In the genomic region with DNA sequence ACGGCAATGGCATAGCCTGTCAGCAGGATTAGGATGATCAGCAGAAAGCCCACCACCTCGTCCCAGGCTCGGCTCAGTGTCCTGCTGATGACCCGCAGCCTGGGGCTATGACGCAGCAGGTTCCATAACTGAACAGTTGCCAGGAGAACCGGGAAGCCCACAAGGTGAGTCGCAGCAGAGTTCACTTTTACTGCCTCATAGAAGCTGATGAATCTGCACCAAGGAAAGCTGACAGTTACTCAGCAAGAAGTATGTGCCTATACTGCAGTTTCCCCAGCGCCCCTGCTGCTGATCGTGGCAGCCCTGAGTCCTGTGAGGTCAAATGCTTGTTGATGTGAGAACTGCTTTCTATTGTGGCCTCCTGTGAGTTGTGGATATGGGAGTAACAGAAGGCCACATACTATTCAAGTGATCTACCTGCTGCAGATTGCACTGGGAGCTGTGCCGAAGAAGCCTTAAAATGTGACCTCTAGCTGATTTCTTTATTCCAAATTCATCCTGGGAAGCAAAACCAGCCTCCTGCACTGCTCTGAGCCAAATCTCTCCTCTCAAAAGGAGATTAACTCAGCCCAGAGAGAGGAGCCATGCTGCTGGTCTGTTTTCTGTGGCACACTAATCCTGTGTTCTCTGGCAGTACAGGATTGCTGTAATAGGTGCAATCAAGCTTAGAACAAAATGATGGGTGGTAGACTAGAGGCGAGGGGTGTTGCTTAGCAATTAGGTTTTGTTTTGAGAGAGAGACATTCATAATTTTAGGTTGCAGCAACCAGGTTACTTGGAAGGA, we compare ENCODE assay signal across 9 cellular contexts. TPM values are rescaled to one million over a fixed set of nuclear protein-coding genes. Genes with fewer than 3 reads are reported as not detected.
A peak's percentile ranks its signal among the peaks of the same experiment; 100 is the strongest.
DNase-seq lines count a peak whose midpoint lies in the region; ATAC-seq and TF ChIP-seq lines count a peak whose summit lies in the region.
"Had no signal": no experiment of that assay in that cellular context is flagged by ENCODE, and none has a peak within 500 bp of the region (broad histone marks: within the 10 kb centered on the region; RNA-seq: fewer than 3 reads in every experiment).

No MANE protein-coding gene starts in this region.

- CTCF ChIA-PET in activated CD4-positive, alpha-beta memory T cell treated with anti-CD3 and anti-CD28 coated beads for 36 hours (lab: Charles Lee) = no interaction called here
- CTCF ChIA-PET in activated CD4-positive, alpha-beta memory T cell treated with anti-CD3 and anti-CD28 coated beads, Interleukin-2, amount 10 ng/mL, durations not matched to agents 7 days and 5 days (lab: Charles Lee) = no interaction called here

- no peak for ATAC-seq in gastrocnemius medialis

- POLR2A ChIA-PET in activated CD4-positive, alpha-beta memory T cell treated with anti-CD3 and anti-CD28 coated beads for 36 hours (lab: Charles Lee) = interaction anchor here (0.6 kb wide), 1 partner anchor 369 kb away, joined by 3 read pairs; no protein-coding TSS in a partner anchor
- POLR2A ChIA-PET in activated CD4-positive, alpha-beta memory T cell treated with anti-CD3 and anti-CD28 coated beads, Interleukin-2, amount 10 ng/mL, durations not matched to agents 7 days and 5 days (lab: Charles Lee) = interaction anchor here (0.8 to 1.0 kb wide), 3 partner anchors 9 to 125 kb away, joined by 3 to 4 read pairs (median 3); a partner anchor contains a TSS

- H3K27me3 Mint-ChIP-seq in activated CD4-positive, alpha-beta memory T cell treated with anti-CD3 and anti-CD28 coated beads for 36 hours = no peaks in the 10 kb centered on the region
- H3K27me3 Mint-ChIP-seq in activated CD4-positive, alpha-beta memory T cell treated with anti-CD3 and anti-CD28 coated beads, Interleukin-2, amount 10 ng/mL, durations not matched to agents 7 days and 5 days = no peaks in the 10 kb centered on the region
- no peaks in the 10 kb centered on the region for H3K27me3 Mint-ChIP-seq in activated T-helper 2 cell treated with anti-CD3 and anti-CD28 coated beads, Interferon-gamma antibody, Interleukin-2, Interleukin-4, amounts not matched to agents 10 μg/mL and 5 μg/mL and 100 μg/mL, durations not matched to agents 14 hours and 24 hours and 36 hours (ENCODE audit: low read depth)

- in situ Hi-C loops in gastrocnemius medialis (cut with MboI; ENCODE audit: low sequenced_read_pairs in 4 of 4) = no loop called here

- H2AFZ ChIP-seq in fibroblast of lung (ENCODE audit: low read length) = no peak overlapping the region

- peak; percentile 25 for DNase-seq in activated CD4-positive, alpha-beta memory T cell treated with anti-CD3 and anti-CD28 coated beads for 36 hours
- no peak for DNase-seq in activated CD4-positive, alpha-beta memory T cell treated with anti-CD3 and anti-CD28 coated beads, Interleukin-2, amount 10 ng/mL, durations not matched to agents 7 days and 5 days
- DNase-seq in RPMI7951 (ENCODE audit: low read depth) = peak; percentile 35
- DNase-seq in fibroblast of lung (ENCODE audit: low read depth in 2 of 2) = peak; percentile 30 to 61
- DNase-seq in gastrocnemius medialis = no peak
- DNase-seq in colonic mucosa = no peak
- DNase-seq in activated CD4-positive, alpha-beta T cell treated with anti-CD3 and anti-CD28 coated beads, Interleukin-2, amount 50 U/mL, for 4 hours = no peak
- DNase-seq in activated T-helper 2 cell treated with anti-CD3 and anti-CD28 coated beads, Interferon-gamma antibody, Interleukin-2, Interleukin-4, amounts not matched to agents 10 μg/mL and 5 μg/mL and 100 μg/mL, durations not matched to agents 14 hours and 24 hours and 36 hours (ENCODE audit: low spot score) = no peak
- DNase-seq: NCI-H1417 treated with DMSO at 0.1 percent for 48 hours had no signal

- peaks cover 8% of the 10 kb centered on the region for H3K4me1 ChIP-seq in fibroblast of lung (ENCODE audit: control insufficient read depth, extremely low read depth, insufficient read depth, low read length)
- peaks cover 16 to 27% of the 10 kb centered on the region in 2 donors for H3K4me1 ChIP-seq in gastrocnemius medialis
- H3K4me1 ChIP-seq in colonic mucosa = no peaks in the 10 kb centered on the region

- H3K27me3 ChIP-seq in fibroblast of lung (ENCODE audit: control insufficient read depth, insufficient read depth, low read length) (no peaks in the 10 kb centered on the region), gastrocnemius medialis (no peaks in the 10 kb centered on the region), colonic mucosa (no peaks in the 10 kb centered on the region)

- no peak overlapping the region for H3K4me2 ChIP-seq in fibroblast of lung (ENCODE audit: extremely low read depth, insufficient read depth, low read length)

- H4K20me1 ChIP-seq in fibroblast of lung (ENCODE audit: control insufficient read depth, extremely low read depth, insufficient read depth, low read length) = no peaks in the 10 kb centered on the region

- no peak overlapping the region for H3K9ac ChIP-seq in fibroblast of lung (ENCODE audit: insufficient read depth, low read length)
- H3K9ac ChIP-seq in colonic mucosa (ENCODE audit: low read depth in 2 of 2, low read length in 2 of 2) = no peak overlapping the region

- H3K4me3 Mint-ChIP-seq in activated CD4-positive, alpha-beta memory T cell treated with anti-CD3 and anti-CD28 coated beads for 36 hours = no peak overlapping the region
- no peak overlapping the region for H3K4me3 Mint-ChIP-seq in activated CD4-positive, alpha-beta memory T cell treated with anti-CD3 and anti-CD28 coated beads, Interleukin-2, amount 10 ng/mL, durations not matched to agents 7 days and 5 days
- H3K4me3 Mint-ChIP-seq in activated T-helper 2 cell treated with anti-CD3 and anti-CD28 coated beads, Interferon-gamma antibody, Interleukin-2, Interleukin-4, amounts not matched to agents 10 μg/mL and 5 μg/mL and 100 μg/mL, durations not matched to agents 14 hours and 24 hours and 36 hours (ENCODE audit: low read depth) = no peak overlapping the region

- TF ChIP-seq CTCF in fibroblast of lung (conservative IDR thresholded peaks at IDR 0.05 in 1 of 2, IDR thresholded peaks at IDR 0.05 in 1 of 2; ENCODE audit: low read depth in 1 of 2, low read length in 2 of 2) (no peak), gastrocnemius medialis (IDR thresholded peaks at IDR 0.05 in 4 of 5, conservative IDR thresholded peaks at IDR 0.05 in 1 of 5) (no peak), colonic mucosa (IDR thresholded peaks at IDR 0.05) (no peak)

- H3K36me3 ChIP-seq in fibroblast of lung (ENCODE audit: control insufficient read depth, insufficient read depth, low read length) = peaks cover 8% of the 10 kb centered on the region
- H3K36me3 ChIP-seq in gastrocnemius medialis = peaks cover 0 to 5% of the 10 kb centered on the region in 2 donors
- peaks cover 3% of the 10 kb centered on the region for H3K36me3 ChIP-seq in colonic mucosa

- no peaks in the 10 kb centered on the region for H3K9me3 ChIP-seq in fibroblast of lung (ENCODE audit: control insufficient read depth, insufficient read depth, low read depth, low read length)
- H3K9me3 ChIP-seq in gastrocnemius medialis = no peaks in the 10 kb centered on the region
- no peaks in the 10 kb centered on the region for H3K9me3 ChIP-seq in colonic mucosa

- H3K79me2 ChIP-seq in fibroblast of lung (ENCODE audit: control insufficient read depth, insufficient read depth, low read length) = peaks cover 16% of the 10 kb centered on the region

- intact Hi-C loops in activated CD4-positive, alpha-beta memory T cell treated with anti-CD3 and anti-CD28 coated beads for 36 hours (cut with micrococcal nuclease) = no loop called here
- intact Hi-C loops in gastrocnemius medialis (cut with DNase I; ENCODE audit: low total_unique reads) = no loop called here
- intact Hi-C loops in colonic mucosa (cut with DNase I) = no loop called here
- intact Hi-C loops in activated T-helper 2 cell treated with anti-CD3 and anti-CD28 coated beads, Interferon-gamma antibody, Interleukin-2, Interleukin-4, amounts not matched to agents 10 μg/mL and 5 μg/mL and 100 μg/mL, durations not matched to agents 14 hours and 24 hours and 36 hours (cut with micrococcal nuclease) = no loop called here

- H3K4me3 ChIP-seq in fibroblast of lung (replicated peaks in 1 of 4; ENCODE audit: control extremely low read depth in 1 of 4, insufficient read depth in 1 of 4, low read depth in 3 of 4, low read length in 4 of 4) = no peak overlapping the region
- H3K4me3 ChIP-seq in gastrocnemius medialis = no peak overlapping the region
- no peak overlapping the region for H3K4me3 ChIP-seq in colonic mucosa

- H3K27ac ChIP-seq in fibroblast of lung (ENCODE audit: insufficient read depth, low read length) (peak overlapping the region; percentile 59), gastrocnemius medialis (peak overlapping the region; percentile 27 to 73 (median 40)), colonic mucosa (no peak overlapping the region)

- peaks cover 4% of the 10 kb centered on the region for H3K9me3 Mint-ChIP-seq in activated CD4-positive, alpha-beta memory T cell treated with anti-CD3 and anti-CD28 coated beads for 36 hours
- H3K9me3 Mint-ChIP-seq in activated CD4-positive, alpha-beta memory T cell treated with anti-CD3 and anti-CD28 coated beads, Interleukin-2, amount 10 ng/mL, durations not matched to agents 7 days and 5 days = no peaks in the 10 kb centered on the region
- no peaks in the 10 kb centered on the region for H3K9me3 Mint-ChIP-seq in activated T-helper 2 cell treated with anti-CD3 and anti-CD28 coated beads, Interferon-gamma antibody, Interleukin-2, Interleukin-4, amounts not matched to agents 10 μg/mL and 5 μg/mL and 100 μg/mL, durations not matched to agents 14 hours and 24 hours and 36 hours

- peaks cover 8% of the 10 kb centered on the region for H3K36me3 Mint-ChIP-seq in activated CD4-positive, alpha-beta memory T cell treated with anti-CD3 and anti-CD28 coated beads for 36 hours
- H3K36me3 Mint-ChIP-seq in activated CD4-positive, alpha-beta memory T cell treated with anti-CD3 and anti-CD28 coated beads, Interleukin-2, amount 10 ng/mL, durations not matched to agents 7 days and 5 days (ENCODE audit: low read depth) = peaks cover 27% of the 10 kb centered on the region
- H3K36me3 Mint-ChIP-seq in activated T-helper 2 cell treated with anti-CD3 and anti-CD28 coated beads, Interferon-gamma antibody, Interleukin-2, Interleukin-4, amounts not matched to agents 10 μg/mL and 5 μg/mL and 100 μg/mL, durations not matched to agents 14 hours and 24 hours and 36 hours (ENCODE audit: low read depth) = peaks cover 35% of the 10 kb centered on the region

- peaks cover 8% of the 10 kb centered on the region for H3K4me1 Mint-ChIP-seq in activated CD4-positive, alpha-beta memory T cell treated with anti-CD3 and anti-CD28 coated beads for 36 hours (ENCODE audit: low read depth)
- no peaks in the 10 kb centered on the region for H3K4me1 Mint-ChIP-seq in activated CD4-positive, alpha-beta memory T cell treated with anti-CD3 and anti-CD28 coated beads, Interleukin-2, amount 10 ng/mL, durations not matched to agents 7 days and 5 days
- H3K4me1 Mint-ChIP-seq in activated T-helper 2 cell treated with anti-CD3 and anti-CD28 coated beads, Interferon-gamma antibody, Interleukin-2, Interleukin-4, amounts not matched to agents 10 μg/mL and 5 μg/mL and 100 μg/mL, durations not matched to agents 14 hours and 24 hours and 36 hours (ENCODE audit: low read depth) = no peaks in the 10 kb centered on the region

- H3K27ac Mint-ChIP-seq in activated CD4-positive, alpha-beta memory T cell treated with anti-CD3 and anti-CD28 coated beads for 36 hours = no peak overlapping the region
- H3K27ac Mint-ChIP-seq in activated CD4-positive, alpha-beta memory T cell treated with anti-CD3 and anti-CD28 coated beads, Interleukin-2, amount 10 ng/mL, durations not matched to agents 7 days and 5 days = no peak overlapping the region
- H3K27ac Mint-ChIP-seq in activated T-helper 2 cell treated with anti-CD3 and anti-CD28 coated beads, Interferon-gamma antibody, Interleukin-2, Interleukin-4, amounts not matched to agents 10 μg/mL and 5 μg/mL and 100 μg/mL, durations not matched to agents 14 hours and 24 hours and 36 hours = no peak overlapping the region

- no peak for TF ChIP-seq POLR2A in gastrocnemius medialis (IDR thresholded peaks at IDR 0.05)

RNA-seq across cellular contexts. Expression of a gene that starts 38.8 kb away (rescaled TPM):
- 100 to 1,000 TPM; 191 to 192 TPM for total RNA-seq in activated CD4-positive, alpha-beta memory T cell treated with anti-CD3 and anti-CD28 coated beads for 36 hours
- 100 to 1,000 TPM; 227 to 229 TPM for total RNA-seq in activated CD4-positive, alpha-beta memory T cell treated with anti-CD3 and anti-CD28 coated beads, Interleukin-2, amount 10 ng/mL, durations not matched to agents 7 days and 5 days
- total RNA-seq in RPMI7951 (2014; rRNA removed; shearing (Covaris generic)) = 160 and 186 TPM in 2 replicates
- 120 and 139 TPM in 2 replicates for total RNA-seq in fibroblast of lung
- polyA plus RNA-seq in fibroblast of lung = 174 and 221 TPM in 2 replicates
- 84.6 and 104 TPM in 2 replicates for polyA plus RNA-seq in fibroblast of lung (2012)
- 59.2 and 138 TPM in 2 replicates for polyA minus RNA-seq in fibroblast of lung (ENCODE audit: low replicate concordance)
- 100 to 1,000 TPM in 2 of 4 donors, 10 to 100 TPM in 2; 90.8 to 141 (median 112) TPM for total RNA-seq in gastrocnemius medialis
- total RNA-seq in colonic mucosa = 100 to 1,000 TPM; 180 to 304 TPM
- 158 and 167 TPM in 2 replicates for total RNA-seq in activated T-helper 2 cell treated with anti-CD3 and anti-CD28 coated beads, Interferon-gamma antibody, Interleukin-2, Interleukin-4, amounts not matched to agents 10 μg/mL and 5 μg/mL and 100 μg/mL, durations not matched to agents 14 hours and 24 hours and 36 hours

RNA-seq across cellular contexts. Expression of a gene that starts 50.1 kb away (rescaled TPM):
- 1 to 10 TPM; 6.8 to 7.3 TPM for total RNA-seq in activated CD4-positive, alpha-beta memory T cell treated with anti-CD3 and anti-CD28 coated beads for 36 hours
- total RNA-seq in activated CD4-positive, alpha-beta memory T cell treated with anti-CD3 and anti-CD28 coated beads, Interleukin-2, amount 10 ng/mL, durations not matched to agents 7 days and 5 days = 10 to 100 TPM; 11.4 to 11.9 TPM
- total RNA-seq in RPMI7951 (2014; rRNA removed; shearing (Covaris generic)) = 3.4 and 3.8 TPM in 2 replicates
- total RNA-seq in fibroblast of lung (3.3 and 5.9 TPM in 2 replicates), gastrocnemius medialis (10 to 100 TPM in 1 of 4 donors, 1 to 10 TPM in 3; 4.0 to 19.4 (median 8.1) TPM), colonic mucosa (10 to 100 TPM in 1 of 2 donors, 1 to 10 TPM in 1; 6.3 to 10.1 TPM)
- 4.9 and 5.8 TPM in 2 replicates for polyA plus RNA-seq in fibroblast of lung
- 3.5 and 3.6 TPM in 2 replicates for polyA plus RNA-seq in fibroblast of lung (2012)
- 2.3 and 5.8 TPM in 2 replicates for polyA minus RNA-seq in fibroblast of lung (ENCODE audit: low replicate concordance)
- 7.9 and 9.2 TPM in 2 replicates for total RNA-seq in activated T-helper 2 cell treated with anti-CD3 and anti-CD28 coated beads, Interferon-gamma antibody, Interleukin-2, Interleukin-4, amounts not matched to agents 10 μg/mL and 5 μg/mL and 100 μg/mL, durations not matched to agents 14 hours and 24 hours and 36 hours

Comparison
In these comparisons a context has a peak if more than half of its experiments do, and no peak if none do; other contexts are left out.
1. DNase-seq: peak in activated CD4-positive, alpha-beta memory T cell treated with anti-CD3 and anti-CD28 coated beads for 36 hours (single experiment), RPMI7951 (single experiment) and fibroblast of lung (2 of 2); none in activated CD4-positive, alpha-beta memory T cell treated with anti-CD3 and anti-CD28 coated beads, Interleukin-2, amount 10 ng/mL, durations not matched to agents 7 days and 5 days (single experiment), gastrocnemius medialis (0 of 2), colonic mucosa (single experiment), activated CD4-positive, alpha-beta T cell treated with anti-CD3 and anti-CD28 coated beads, Interleukin-2, amount 50 U/mL, for 4 hours (0 of 2) and activated T-helper 2 cell treated with anti-CD3 and anti-CD28 coated beads, Interferon-gamma antibody, Interleukin-2, Interleukin-4, amounts not matched to agents 10 μg/mL and 5 μg/mL and 100 μg/mL, durations not matched to agents 14 hours and 24 hours and 36 hours (single experiment).